1 cellular context compared by ENCODE assay signal in genomic region chr2:158786897-158787296, GRCh38.
TF ChIP-seq lines count a peak whose summit lies in the region.

No MANE protein-coding gene starts in this region.

TF ChIP-seq in GM23338, 12 proteins besides CTCF, POLR2A, EP300 and RAD21 (continued from another document):
- TF ChIP-seq REST (IDR thresholded peaks at IDR 0.05; ENCODE audit: unreplicated experiment) (no peak), JUNB (IDR thresholded peaks at IDR 0.05; ENCODE audit: unreplicated experiment) (no peak)
TF ChIP-seq in GM23338: peak in this region for 0.
